1 cellular context compared by ENCODE assay signal in genomic region chr15:59372352-59373211, GRCh38.
A peak's percentile ranks its signal among the peaks of the same experiment; 100 is the strongest.
TF ChIP-seq lines count a peak whose summit lies in the region.

MYO1E (minus strand) TSS chr15:59372871; CDS start chr15:59372500, 371 bp downstream.

TF ChIP-seq in HepG2, 621 proteins besides CTCF, POLR2A, EP300 and RAD21 (continued from another document and continues in another):
- no peak for TF ChIP-seq DDIT3 (CRISPR knock-in tag; IDR thresholded peaks at IDR 0.05)
- TF ChIP-seq IKZF4 (CRISPR knock-in tag; IDR thresholded peaks at IDR 0.05; ENCODE audit: borderline replicate concordance, low read depth, not compliant biosample characterization): peak; percentile 73
- no peak for TF ChIP-seq ZNF160 (CRISPR knock-in tag; IDR thresholded peaks at IDR 0.05)
- TF ChIP-seq POGK (CRISPR knock-in tag; conservative IDR thresholded peaks at IDR 0.05): no peak; the same call in 1 of the 2 replicates
- TF ChIP-seq MEIS1 (CRISPR knock-in tag; IDR thresholded peaks at IDR 0.05; ENCODE audit: borderline replicate concordance): no peak
- TF ChIP-seq ZIK1 (CRISPR knock-in tag; IDR thresholded peaks at IDR 0.05; ENCODE audit: borderline replicate concordance, low read depth): peak; percentile 79; the same call in 1 of the 2 replicates
- TF ChIP-seq HNF4G (IDR thresholded peaks at IDR 0.05; ENCODE audit: borderline replicate concordance, low read depth, low read length): peak; percentile 40; the same call in 1 of the 2 replicates
- TF ChIP-seq HNF4G (CRISPR knock-in tag; IDR thresholded peaks at IDR 0.05; ENCODE audit: borderline replicate concordance, low read depth): peak; percentile 55; the same call in 1 of the 2 replicates
- peak; percentile 86 for TF ChIP-seq SAP130 (CRISPR knock-in tag; IDR thresholded peaks at IDR 0.05; ENCODE audit: low read depth)
- peak in 1 of 2 experiments; percentile 70; a peak in 1 of 4 replicates for TF ChIP-seq KLF16 (CRISPR knock-in tag; IDR thresholded peaks at IDR 0.05)
- TF ChIP-seq REST (IDR thresholded peaks at IDR 0.05; ENCODE audit: borderline replicate concordance in 1 of 2, low read depth in 1 of 2, low read length in 2 of 2): no peak; a peak in 1 of 4 replicates
- no peak for TF ChIP-seq RORA (CRISPR knock-in tag; IDR thresholded peaks at IDR 0.05)
- no peak for TF ChIP-seq FOXK2 (IDR thresholded peaks at IDR 0.05)
- TF ChIP-seq KDM5A (IDR thresholded peaks at IDR 0.05; ENCODE audit: borderline replicate concordance, low read length): 0 out of 2 replicates have a peak, but pooled peaks have one; percentile 26
- no peak for TF ChIP-seq ARID2 (CRISPR knock-in tag; IDR thresholded peaks at IDR 0.05; ENCODE audit: borderline replicate concordance)
- TF ChIP-seq RELA (CRISPR knock-in tag; IDR thresholded peaks at IDR 0.05): no peak
- no peak for TF ChIP-seq PAF1 (CRISPR knock-in tag; IDR thresholded peaks at IDR 0.05)
- no peak for TF ChIP-seq ATF4 (CRISPR knock-in tag; IDR thresholded peaks at IDR 0.05)
- TF ChIP-seq ZBTB46 (CRISPR knock-in tag; IDR thresholded peaks at IDR 0.05; ENCODE audit: borderline replicate concordance): no peak
- no peak for TF ChIP-seq KLF12 (CRISPR knock-in tag; IDR thresholded peaks at IDR 0.05; ENCODE audit: borderline replicate concordance)
- no peak for TF ChIP-seq ZNF512B (CRISPR knock-in tag; IDR thresholded peaks at IDR 0.05; ENCODE audit: borderline replicate concordance)
- TF ChIP-seq ZNF274 (CRISPR knock-in tag; IDR thresholded peaks at IDR 0.05): peak; percentile 92
- no peak for TF ChIP-seq ATF3 (CRISPR knock-in tag; IDR thresholded peaks at IDR 0.05)
- no peak for TF ChIP-seq ZNF7 (CRISPR knock-in tag; IDR thresholded peaks at IDR 0.05)
- TF ChIP-seq SKI (IDR thresholded peaks at IDR 0.05; ENCODE audit: partially characterized antibody): peak; percentile 55
- no peak for TF ChIP-seq NFE2L2 (IDR thresholded peaks at IDR 0.05; ENCODE audit: low read length)
- no peak for TF ChIP-seq ZNF317 (CRISPR knock-in tag; IDR thresholded peaks at IDR 0.05)
- peak; percentile 26; the same call in 1 of the 2 replicates for TF ChIP-seq ZNF543 (CRISPR knock-in tag; IDR thresholded peaks at IDR 0.05)
- peak; percentile 46; the same call in 1 of the 2 replicates for TF ChIP-seq GATAD1 (CRISPR knock-in tag; IDR thresholded peaks at IDR 0.05)
- TF ChIP-seq MLXIP (CRISPR knock-in tag; IDR thresholded peaks at IDR 0.05; ENCODE audit: borderline replicate concordance): no peak
- no peak for TF ChIP-seq ZNF383 (CRISPR knock-in tag; IDR thresholded peaks at IDR 0.05; ENCODE audit: borderline replicate concordance)
- TF ChIP-seq ZSCAN22 (CRISPR knock-in tag; IDR thresholded peaks at IDR 0.05): no peak
- TF ChIP-seq RARA (CRISPR knock-in tag; IDR thresholded peaks at IDR 0.05): 0 out of 2 replicates have a peak, but pooled peaks have one; percentile 32
- no peak for TF ChIP-seq FLYWCH1 (CRISPR knock-in tag; IDR thresholded peaks at IDR 0.05)
- TF ChIP-seq HIVEP1 (CRISPR knock-in tag; IDR thresholded peaks at IDR 0.05): peak; percentile 26; the same call in 1 of the 2 replicates
- peak; percentile 57; the same call in 1 of the 2 replicates for TF ChIP-seq HBP1 (CRISPR knock-in tag; IDR thresholded peaks at IDR 0.05; ENCODE audit: low read depth)
- no peak for TF ChIP-seq CREB3 (CRISPR knock-in tag; IDR thresholded peaks at IDR 0.05)
- 0 out of 2 replicates have a peak, but pooled peaks have one; percentile 30 for TF ChIP-seq JUND (CRISPR knock-in tag; IDR thresholded peaks at IDR 0.05)
- TF ChIP-seq PCBP2 (optimal IDR thresholded peaks at IDR 0.05; ENCODE audit: low read depth, low read length, poor library complexity, severe bottlenecking): no peak
- TF ChIP-seq ZNF512 (CRISPR knock-in tag; IDR thresholded peaks at IDR 0.05): no peak
- TF ChIP-seq MXD4 (CRISPR knock-in tag; IDR thresholded peaks at IDR 0.05): peak; percentile 56; the same call in 1 of the 2 replicates
- no peak for TF ChIP-seq TOPORS (CRISPR knock-in tag; IDR thresholded peaks at IDR 0.05)
- 0 out of 2 replicates have a peak, but pooled peaks have one; percentile 30 for TF ChIP-seq ZSCAN12 (CRISPR knock-in tag; IDR thresholded peaks at IDR 0.05)
